ENCODE assay signal across 26 cellular contexts in genomic region chr5:35753500-35753899, GRCh38.
"Had no signal": no experiment of that assay in that cellular context is flagged by ENCODE, and none has a peak within 500 bp of the region (broad histone marks: within the 10 kb centered on the region; RNA-seq: fewer than 3 reads in every experiment).

No MANE protein-coding gene starts in this region.

- H3K27me3 ChIP-seq: esophagus muscularis mucosa, gastrocnemius medialis, heart right ventricle, neutrophil, right lobe of liver, spleen, stomach, transverse colon had no signal

- H3K4me1 ChIP-seq: esophagus muscularis mucosa, gastrocnemius medialis, heart right ventricle, psoas muscle, spleen, stomach, transverse colon had no signal

- H3K4me3 ChIP-seq: coronary artery, esophagus muscularis mucosa, gastrocnemius medialis, heart right ventricle, lung, psoas muscle, right lobe of liver, spleen, stomach, thoracic aorta, transverse colon had no signal

- DNase-seq: effector memory CD4-positive, alpha-beta T cell; gastrocnemius medialis; heart right ventricle; hypothalamus; left colon; left ventricle myocardium superior; mesenchymal stem cell; naive B cell; psoas muscle; retina; right lobe of liver; spleen; stimulated activated CD4-positive, alpha-beta T cell treated with anti-CD3 and anti-CD28 coated beads, Interleukin-15, amount 100 ng/mL, for 24 hours; stimulated activated CD4-positive, alpha-beta T cell treated with anti-CD3 and anti-CD28 coated beads, Interleukin-1b, Interleukin-23, amount 100 ng/mL, for 48 hours; stimulated activated CD4-positive, alpha-beta T cell treated with anti-CD3 and anti-CD28 coated beads, Interleukin-4, amount 100 ng/mL, for 4 hours; stimulated activated naive B cell treated with anti-CD40 and anti-IgM and Interleukin-4, amounts not matched to agents 10 μg/mL and 1 μg/mL and 100 μg/mL, for 72 hours; stomach; substantia nigra; transverse colon had no signal

- H3K27ac ChIP-seq: coronary artery, epithelial cell of prostate, esophagus muscularis mucosa, gastrocnemius medialis, heart right ventricle, neutrophil, psoas muscle, right lobe of liver, spleen, stomach, thoracic aorta, transverse colon had no signal

- ATAC-seq: gastrocnemius medialis; heart right ventricle; left colon; left ventricle myocardium superior; psoas muscle; right lobe of liver; stimulated activated naive B cell treated with anti-CD40 and anti-IgM and Interleukin-4, amounts not matched to agents 10 μg/mL and 1 μg/mL and 100 μg/mL, for 72 hours had no signal

- H3K27me3 Mint-ChIP-seq: naive B cell; stimulated activated naive B cell treated with anti-CD40 and anti-IgM and Interleukin-4, amounts not matched to agents 10 μg/mL and 1 μg/mL and 100 μg/mL, for 72 hours had no signal

- H3K36me3 Mint-ChIP-seq: naive B cell; stimulated activated naive B cell treated with anti-CD40 and anti-IgM and Interleukin-4, amounts not matched to agents 10 μg/mL and 1 μg/mL and 100 μg/mL, for 72 hours had no signal

- H3K27ac Mint-ChIP-seq: nephron; stimulated activated naive B cell treated with anti-CD40 and anti-IgM and Interleukin-4, amounts not matched to agents 10 μg/mL and 1 μg/mL and 100 μg/mL, for 72 hours had no signal

- H3K36me3 ChIP-seq: esophagus muscularis mucosa, gastrocnemius medialis, heart right ventricle, neutrophil, right lobe of liver, spleen, stomach, thoracic aorta, transverse colon had no signal

- H3K4me3 Mint-ChIP-seq: naive B cell; nephron; stimulated activated naive B cell treated with anti-CD40 and anti-IgM and Interleukin-4, amounts not matched to agents 10 μg/mL and 1 μg/mL and 100 μg/mL, for 72 hours had no signal

- H3K4me1 Mint-ChIP-seq: naive B cell, nephron had no signal

- H3K9me3 Mint-ChIP-seq: stimulated activated naive B cell treated with anti-CD40 and anti-IgM and Interleukin-4, amounts not matched to agents 10 μg/mL and 1 μg/mL and 100 μg/mL, for 72 hours had no signal

- H3K9me3 ChIP-seq: gastrocnemius medialis, neutrophil, psoas muscle, right lobe of liver, stomach, thoracic aorta, transverse colon had no signal
